1 cellular context compared by ENCODE assay signal in the genomic region with DNA sequence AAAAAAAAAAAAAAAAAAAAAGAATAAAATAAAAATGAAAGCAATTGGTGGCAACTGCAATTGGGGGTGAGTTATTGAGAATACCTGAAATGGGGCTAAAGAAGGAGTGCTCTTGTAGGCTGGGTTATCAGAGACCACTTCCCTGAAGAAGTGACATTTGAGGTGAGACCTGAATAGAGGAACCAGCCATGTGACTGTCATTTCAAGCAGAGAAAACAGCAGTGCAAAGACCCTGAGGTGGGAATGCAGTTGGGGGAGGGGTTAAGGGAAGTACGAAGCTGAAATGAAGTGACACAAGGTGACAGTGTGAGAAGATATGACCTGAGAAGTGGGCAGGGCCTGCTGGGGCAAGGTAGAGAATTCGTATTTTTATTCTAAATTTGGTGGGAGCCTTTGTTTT.
TF ChIP-seq lines count a peak whose summit lies in the region.

No MANE protein-coding gene starts in this region.

TF ChIP-seq in K562, 482 proteins besides CTCF, POLR2A, EP300 and RAD21:
- TF ChIP-seq TRIM28 (IDR thresholded peaks at IDR 0.05) (no peak), NR2F6 (CRISPR knock-in tag; IDR thresholded peaks at IDR 0.05) (no peak), RBM25 (IDR thresholded peaks at IDR 0.05; ENCODE audit: low read depth, low read length, severe bottlenecking) (peak; percentile 72)
- TF ChIP-seq, protein P1, sequence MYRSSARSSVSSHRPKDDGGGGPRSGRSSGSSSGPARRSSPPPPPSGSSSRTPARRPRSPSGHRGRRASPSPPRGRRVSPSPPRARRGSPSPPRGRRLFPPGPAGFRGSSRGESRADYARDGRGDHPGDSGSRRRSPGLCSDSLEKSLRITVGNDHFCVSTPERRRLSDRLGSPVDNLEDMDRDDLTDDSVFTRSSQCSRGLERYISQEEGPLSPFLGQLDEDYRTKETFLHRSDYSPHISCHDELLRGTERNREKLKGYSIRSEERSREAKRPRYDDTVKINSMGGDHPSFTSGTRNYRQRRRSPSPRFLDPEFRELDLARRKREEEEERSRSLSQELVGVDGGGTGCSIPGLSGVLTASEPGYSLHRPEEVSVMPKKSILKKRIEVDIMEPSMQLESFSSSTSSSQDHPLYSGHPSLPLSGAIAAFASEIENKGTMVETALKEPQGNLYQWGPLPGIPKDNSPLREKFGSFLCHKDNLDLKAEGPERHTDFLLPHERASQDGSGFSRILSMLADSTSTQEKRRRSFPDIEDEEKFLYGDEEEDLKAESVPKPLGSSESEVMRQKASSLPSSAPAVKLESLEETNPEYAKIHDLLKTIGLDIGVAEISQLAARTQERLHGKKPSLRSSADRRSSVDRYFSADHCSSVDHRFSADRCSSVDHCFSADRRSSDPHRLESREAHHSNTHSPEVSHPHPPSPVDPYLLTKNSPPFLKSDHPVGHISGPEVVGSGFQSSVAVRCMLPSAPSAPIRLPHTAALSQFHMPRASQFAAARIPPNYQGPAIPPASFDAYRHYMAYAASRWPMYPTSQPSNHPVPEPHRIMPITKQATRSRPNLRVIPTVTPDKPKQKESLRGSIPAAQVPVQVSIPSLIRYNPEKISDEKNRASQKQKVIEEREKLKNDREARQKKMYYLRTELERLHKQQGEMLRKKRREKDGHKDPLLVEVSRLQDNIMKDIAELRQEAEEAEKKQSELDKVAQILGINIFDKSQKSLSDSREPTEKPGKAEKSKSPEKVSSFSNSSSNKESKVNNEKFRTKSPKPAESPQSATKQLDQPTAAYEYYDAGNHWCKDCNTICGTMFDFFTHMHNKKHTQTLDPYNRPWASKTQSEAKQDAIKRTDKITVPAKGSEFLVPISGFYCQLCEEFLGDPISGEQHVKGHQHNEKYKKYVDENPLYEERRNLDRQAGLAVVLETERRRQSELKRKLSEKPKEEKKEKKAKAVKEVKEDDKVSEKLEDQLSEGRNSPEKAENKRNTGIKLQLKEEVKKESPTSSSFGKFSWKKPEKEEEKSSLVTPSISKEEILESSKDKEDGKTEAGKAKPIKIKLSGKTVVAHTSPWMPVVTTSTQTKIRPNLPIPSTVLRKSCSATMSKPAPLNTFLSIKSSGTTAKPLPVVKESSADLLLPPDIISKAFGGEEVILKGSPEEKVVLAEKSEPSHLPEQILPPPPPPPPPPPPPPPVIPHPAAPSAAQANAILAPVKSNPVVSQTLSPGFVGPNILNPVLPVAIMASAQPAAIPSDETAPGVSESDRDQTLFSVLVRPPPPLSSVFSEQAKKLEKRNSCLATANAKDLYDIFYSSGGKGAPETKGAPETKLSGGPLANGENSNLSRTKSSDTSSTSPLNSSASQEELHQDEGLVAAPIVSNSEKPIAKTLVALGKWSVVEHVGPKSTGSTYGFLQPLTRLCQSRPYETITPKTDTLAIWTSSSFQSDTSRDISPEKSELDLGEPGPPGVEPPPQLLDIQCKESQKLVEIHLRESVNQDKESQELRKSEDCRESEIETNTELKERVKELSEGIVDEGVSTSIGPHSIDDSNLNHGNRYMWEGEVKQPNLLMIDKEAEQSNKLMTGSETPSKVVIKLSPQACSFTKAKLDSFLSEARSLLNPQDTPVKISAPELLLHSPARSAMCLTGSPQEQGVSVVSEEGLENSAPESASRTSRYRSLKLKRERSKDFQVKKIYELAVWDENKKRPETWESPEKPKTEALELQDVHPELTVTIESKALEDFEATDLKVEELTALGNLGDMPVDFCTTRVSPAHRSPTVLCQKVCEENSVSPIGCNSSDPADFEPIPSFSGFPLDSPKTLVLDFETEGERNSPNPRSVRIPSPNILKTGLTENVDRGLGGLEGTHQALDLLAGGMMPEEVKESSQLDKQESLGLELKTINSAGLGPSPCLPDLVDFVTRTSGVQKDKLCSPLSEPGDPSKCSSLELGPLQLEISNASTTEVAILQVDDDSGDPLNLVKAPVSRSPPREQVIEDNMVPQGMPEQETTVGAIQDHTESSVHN (IDR thresholded peaks at IDR 0.05; ENCODE audit: borderline replicate concordance in 1 of 2, low read depth in 1 of 2), result no peak
- TF ChIP-seq, protein P2, sequence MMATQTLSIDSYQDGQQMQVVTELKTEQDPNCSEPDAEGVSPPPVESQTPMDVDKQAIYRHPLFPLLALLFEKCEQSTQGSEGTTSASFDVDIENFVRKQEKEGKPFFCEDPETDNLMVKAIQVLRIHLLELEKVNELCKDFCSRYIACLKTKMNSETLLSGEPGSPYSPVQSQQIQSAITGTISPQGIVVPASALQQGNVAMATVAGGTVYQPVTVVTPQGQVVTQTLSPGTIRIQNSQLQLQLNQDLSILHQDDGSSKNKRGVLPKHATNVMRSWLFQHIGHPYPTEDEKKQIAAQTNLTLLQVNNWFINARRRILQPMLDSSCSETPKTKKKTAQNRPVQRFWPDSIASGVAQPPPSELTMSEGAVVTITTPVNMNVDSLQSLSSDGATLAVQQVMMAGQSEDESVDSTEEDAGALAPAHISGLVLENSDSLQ (IDR thresholded peaks at IDR 0.05), result 0 out of 2 replicates have a peak, but pooled peaks have one; percentile 7
